In genomic region chr14:105886791-105887191, GRCh38 we compare ENCODE assay signal across 7 cellular contexts.
A peak's percentile ranks its signal among the peaks of the same experiment; 100 is the strongest.
DNase-seq lines count a peak whose midpoint lies in the region; ATAC-seq, FAIRE-seq and TF ChIP-seq lines count a peak whose summit lies in the region.
"Not testable (repeated sequence)": the region's sequence is repeated elsewhere in the genome, so short reads cannot be mapped to it uniquely, and the experiment has no call there.

No MANE protein-coding gene starts in this region.

- H3K4me3 ChIP-seq in RWPE2 (ENCODE audit: severe bottlenecking); bronchial epithelial cell (ENCODE audit: low read depth, low read length); left lung; suprapubic skin: not testable (repeated sequence)

- FAIRE-seq in bronchial epithelial cell (lab: Jason Lieb, UNC) = not testable (repeated sequence)

- not testable (repeated sequence) for H3K27me3 ChIP-seq in RWPE2 (ENCODE audit: insufficient read depth, poor library complexity, severe bottlenecking); bronchial epithelial cell (ENCODE audit: control insufficient read depth, insufficient read depth, low read length); suprapubic skin
- H3K27me3 ChIP-seq in left lung = peaks cover 0 to 47% of the 10 kb centered on the region in 2 donors

- H3K4me3 Mint-ChIP-seq in natural killer cell treated with Interleukin-12 subunit alpha and Interleukin-12 subunit beta and Interleukin-15 and Interleukin-18, amount 100 ng/mL, for 72 hours = not testable (repeated sequence)

- ATAC-seq in RWPE2 (ENCODE audit: low read depth) = peak; percentile 30; the same call in 1 of the 3 replicates
- ATAC-seq in Right ventricle myocardium superior (ENCODE audit: poor library complexity); left lung; natural killer cell treated with Interleukin-12 subunit alpha and Interleukin-12 subunit beta and Interleukin-15 and Interleukin-18, amount 100 ng/mL, for 72 hours: not testable (repeated sequence)

- TF ChIP-seq EP300 in suprapubic skin (IDR thresholded peaks at IDR 0.05) = not testable (repeated sequence)

- DNase-seq in RWPE2 (ENCODE audit: low spot score) (peak; percentile 29), bronchial epithelial cell (ENCODE audit: low read depth) (peak; percentile 3), Right ventricle myocardium superior (peak; percentile 35), left lung (peak; percentile 10 to 47), suprapubic skin (ENCODE audit: low spot score in 2 of 2) (peak; percentile 26 to 50)
- DNase-seq in activated CD8-positive, alpha-beta memory T cell treated with anti-CD3 and anti-CD28 coated beads, Interleukin-2, amount 50 U/mL, for 4 hours = peak; percentile 11
- DNase-seq in natural killer cell treated with Interleukin-12 subunit alpha and Interleukin-12 subunit beta and Interleukin-15 and Interleukin-18, amount 100 ng/mL, for 72 hours (ENCODE audit: low spot score) = peak; percentile 51

- intact Hi-C loops in Right ventricle myocardium superior (cut with DNase I); left lung (cut with DNase I): not testable (repeated sequence)

- not testable (repeated sequence) for H3K9me3 ChIP-seq in RWPE2 (ENCODE audit: severe bottlenecking); left lung; suprapubic skin

- H3K4me1 ChIP-seq in RWPE2 (ENCODE audit: insufficient read depth, poor library complexity, severe bottlenecking); left lung; suprapubic skin: not testable (repeated sequence)

- H3K9me3 Mint-ChIP-seq in natural killer cell treated with Interleukin-12 subunit alpha and Interleukin-12 subunit beta and Interleukin-15 and Interleukin-18, amount 100 ng/mL, for 72 hours = not testable (repeated sequence)

- not testable (repeated sequence) for H3K36me3 Mint-ChIP-seq in natural killer cell treated with Interleukin-12 subunit alpha and Interleukin-12 subunit beta and Interleukin-15 and Interleukin-18, amount 100 ng/mL, for 72 hours

- not testable (repeated sequence) for TF ChIP-seq POLR2A in suprapubic skin (IDR thresholded peaks at IDR 0.05)

- not testable (repeated sequence) for H3K27ac Mint-ChIP-seq in natural killer cell treated with Interleukin-12 subunit alpha and Interleukin-12 subunit beta and Interleukin-15 and Interleukin-18, amount 100 ng/mL, for 72 hours

- not testable (repeated sequence) for H3K27ac ChIP-seq in RWPE2 (ENCODE audit: poor library complexity, severe bottlenecking); left lung; suprapubic skin

- 52% methylated on average over 4 of the region's 4 CpGs for WGBS in suprapubic skin

- not testable (repeated sequence) for H3K36me3 ChIP-seq in RWPE2 (ENCODE audit: low read depth); bronchial epithelial cell (ENCODE audit: control insufficient read depth, insufficient read depth, low read length); left lung; suprapubic skin

- H3K4me1 Mint-ChIP-seq in natural killer cell treated with Interleukin-12 subunit alpha and Interleukin-12 subunit beta and Interleukin-15 and Interleukin-18, amount 100 ng/mL, for 72 hours (ENCODE audit: low read depth in 2 of 2) = not testable (repeated sequence)

- H3K27me3 Mint-ChIP-seq in natural killer cell treated with Interleukin-12 subunit alpha and Interleukin-12 subunit beta and Interleukin-15 and Interleukin-18, amount 100 ng/mL, for 72 hours = peaks cover 0 to 13% of the 10 kb centered on the region in 2 donors

- not testable (repeated sequence) for TF ChIP-seq CTCF in RWPE2 (IDR thresholded peaks at IDR 0.05; ENCODE audit: poor library complexity, severe bottlenecking); bronchial epithelial cell (IDR thresholded peaks at IDR 0.05; ENCODE audit: insufficient read depth, low read length, severe bottlenecking); left lung (IDR thresholded peaks at IDR 0.05); suprapubic skin (IDR thresholded peaks at IDR 0.05)
